Comparison of ENCODE assay signal across 10 cellular contexts in the genomic region with DNA sequence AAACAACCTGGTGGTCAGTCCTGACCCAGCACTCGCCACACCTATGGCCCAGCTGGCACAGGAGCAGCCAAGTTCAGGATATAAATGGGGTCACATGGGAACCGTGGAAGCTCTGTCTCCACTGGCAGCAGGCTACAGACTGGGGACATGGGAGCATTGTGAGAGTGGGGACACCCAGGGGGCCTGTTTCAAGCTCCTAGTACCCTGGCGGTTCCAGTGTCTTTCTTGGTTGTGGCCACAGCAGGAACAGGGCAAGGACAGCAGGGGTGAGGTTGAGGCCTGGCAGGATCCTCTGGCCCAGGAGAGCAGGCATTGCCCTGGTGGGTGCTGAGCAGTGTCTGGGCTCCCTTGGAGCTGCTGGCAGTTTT. TPM values are rescaled to one million over a fixed set of nuclear protein-coding genes. Genes with fewer than 3 reads are reported as not detected.
DNase-seq lines count a peak whose midpoint lies in the region; ATAC-seq and TF ChIP-seq lines count a peak whose summit lies in the region.
"Had no signal": no experiment of that assay in that cellular context is flagged by ENCODE, and none has a peak within 500 bp of the region (broad histone marks: within the 10 kb centered on the region; RNA-seq: fewer than 3 reads in every experiment).

No MANE protein-coding gene starts in this region.

- POLR2A ChIA-PET in activated naive CD8-positive, alpha-beta T cell treated with anti-CD3 and anti-CD28 coated beads, Interleukin-2, amount 10 ng/mL, durations not matched to agents 7 days and 5 days (lab: Charles Lee): interaction anchor here (0.8 to 21.9 kb wide), 12 partner anchors 5 to 418 kb away, joined by 3 to 709 read pairs (median 4); a partner anchor contains a TSS

- H3K9me3 ChIP-seq in lung (ENCODE audit: control insufficient read depth in 2 of 2, insufficient read depth in 1 of 2, low read length in 1 of 2): no peaks in the 10 kb centered on the region
- no peaks in the 10 kb centered on the region for H3K9me3 ChIP-seq in upper lobe of left lung

- H3K4me3 Mint-ChIP-seq in activated naive CD4-positive, alpha-beta T cell treated with anti-CD3 and anti-CD28 coated beads, Interleukin-2, amount 10 ng/mL, durations not matched to agents 7 days and 5 days: peak overlapping the region; percentile 91
- H3K4me3 Mint-ChIP-seq in activated naive CD8-positive, alpha-beta T cell treated with anti-CD3 and anti-CD28 coated beads, Interleukin-2, amount 10 ng/mL, durations not matched to agents 7 days and 5 days: peak overlapping the region; percentile 88

- ATAC-seq in activated naive CD8-positive, alpha-beta T cell treated with anti-CD3 and anti-CD28 coated beads, Interleukin-2, amount 10 ng/mL, durations not matched to agents 7 days and 5 days (ENCODE audit: low read depth): no peak
- ATAC-seq in lung (ENCODE audit: insufficient read depth, low FRiP score): no peak
- no peak for ATAC-seq in upper lobe of left lung (ENCODE audit: low FRiP score in 2 of 2)
- no peak for ATAC-seq in GM19035 (IDR thresholded peaks at IDR 0.05; ENCODE audit: unreplicated experiment)

- peaks cover 62% of the 10 kb centered on the region for H3K4me1 Mint-ChIP-seq in activated naive CD4-positive, alpha-beta T cell treated with anti-CD3 and anti-CD28 coated beads, Interleukin-2, amount 10 ng/mL, durations not matched to agents 7 days and 5 days
- peaks cover 52% of the 10 kb centered on the region for H3K4me1 Mint-ChIP-seq in activated naive CD8-positive, alpha-beta T cell treated with anti-CD3 and anti-CD28 coated beads, Interleukin-2, amount 10 ng/mL, durations not matched to agents 7 days and 5 days

- DNase-seq in activated naive CD4-positive, alpha-beta T cell treated with anti-CD3 and anti-CD28 coated beads, Interleukin-2, amount 10 ng/mL, durations not matched to agents 7 days and 5 days: no peak
- DNase-seq in activated naive CD4-positive, alpha-beta T cell treated with anti-CD3 and anti-CD28 coated beads, Interleukin-2, amount 50 U/mL, for 16 hours: no peak
- DNase-seq in activated naive CD8-positive, alpha-beta T cell treated with anti-CD3 and anti-CD28 coated beads, Interleukin-2, amount 10 ng/mL, durations not matched to agents 7 days and 5 days: no peak
- DNase-seq in lung (ENCODE audit: low spot score) (no peak), upper lobe of left lung (no peak), activated gamma-delta T cell treated with Interleukin-2 at 50 U/mL for 16 hours (no peak), dedifferentiated amniotic fluid mesenchymal stem cell (ENCODE audit: extremely low spot score) (no peak)

- no peaks in the 10 kb centered on the region for H3K9me3 Mint-ChIP-seq in activated naive CD4-positive, alpha-beta T cell treated with anti-CD3 and anti-CD28 coated beads, Interleukin-2, amount 10 ng/mL, durations not matched to agents 7 days and 5 days
- no peaks in the 10 kb centered on the region for H3K9me3 Mint-ChIP-seq in activated naive CD8-positive, alpha-beta T cell treated with anti-CD3 and anti-CD28 coated beads, Interleukin-2, amount 10 ng/mL, durations not matched to agents 7 days and 5 days

- H3K4me3 ChIP-seq in lung (no peak overlapping the region), upper lobe of left lung (peak overlapping the region in 3 of 4 donors; percentile 86 to 90 (median 89))

- H3K27ac ChIP-seq in lung (ENCODE audit: low read depth in 1 of 2, low read length in 1 of 2) (peak overlapping the region; percentile 46 to 87), upper lobe of left lung (peak overlapping the region; percentile 88 to 99 (median 96))

- TF ChIP-seq CTCF in lung (IDR thresholded peaks at IDR 0.05; ENCODE audit: control extremely low read depth, extremely low read depth) (no peak), upper lobe of left lung (IDR thresholded peaks at IDR 0.05) (no peak)

- H3K4me1 ChIP-seq in lung (ENCODE audit: control insufficient read depth in 2 of 2, insufficient read depth in 2 of 2, low read length in 2 of 2): peaks cover 30 to 54% of the 10 kb centered on the region in 2 donors
- peaks cover 75 to 90% (median 79%) of the 10 kb centered on the region in 4 donors for H3K4me1 ChIP-seq in upper lobe of left lung

- WGBS in lung, 2 donors: 29% methylated on average over 3 of the region's 3 CpGs
- WGBS in upper lobe of left lung, 2 donors: 11 to 39% methylated on average over 3 of the region's 3 CpGs

- TF ChIP-seq POLR2A in upper lobe of left lung (IDR thresholded peaks at IDR 0.05): no peak

- H3K27me3 Mint-ChIP-seq in activated naive CD4-positive, alpha-beta T cell treated with anti-CD3 and anti-CD28 coated beads, Interleukin-2, amount 10 ng/mL, durations not matched to agents 7 days and 5 days: no peaks in the 10 kb centered on the region
- H3K27me3 Mint-ChIP-seq in activated naive CD8-positive, alpha-beta T cell treated with anti-CD3 and anti-CD28 coated beads, Interleukin-2, amount 10 ng/mL, durations not matched to agents 7 days and 5 days: no peaks in the 10 kb centered on the region

- CTCF ChIA-PET in activated naive CD4-positive, alpha-beta T cell treated with anti-CD3 and anti-CD28 coated beads, Interleukin-2, amount 10 ng/mL, durations not matched to agents 7 days and 5 days (lab: Charles Lee): interaction anchor here (0.7 to 23.0 kb wide), 7 partner anchors 10 to 167 kb away, joined by 3 to 880 read pairs (median 4); no protein-coding TSS in a partner anchor

- no peak for TF ChIP-seq EP300 in upper lobe of left lung (IDR thresholded peaks at IDR 0.05)

- H3K36me3 ChIP-seq in lung (ENCODE audit: control insufficient read depth in 2 of 2, insufficient read depth in 2 of 2, low read length in 2 of 2): peaks cover 0 to 2% of the 10 kb centered on the region in 2 donors
- H3K36me3 ChIP-seq in upper lobe of left lung: no peaks in the 10 kb centered on the region

- H3K27ac Mint-ChIP-seq in activated naive CD4-positive, alpha-beta T cell treated with anti-CD3 and anti-CD28 coated beads, Interleukin-2, amount 10 ng/mL, durations not matched to agents 7 days and 5 days: peak overlapping the region; percentile 99
- peak overlapping the region; percentile 98 for H3K27ac Mint-ChIP-seq in activated naive CD8-positive, alpha-beta T cell treated with anti-CD3 and anti-CD28 coated beads, Interleukin-2, amount 10 ng/mL, durations not matched to agents 7 days and 5 days

- peaks cover 45% of the 10 kb centered on the region for H3K36me3 Mint-ChIP-seq in activated naive CD4-positive, alpha-beta T cell treated with anti-CD3 and anti-CD28 coated beads, Interleukin-2, amount 10 ng/mL, durations not matched to agents 7 days and 5 days
- H3K36me3 Mint-ChIP-seq in activated naive CD8-positive, alpha-beta T cell treated with anti-CD3 and anti-CD28 coated beads, Interleukin-2, amount 10 ng/mL, durations not matched to agents 7 days and 5 days: peaks cover 22% of the 10 kb centered on the region

- H3K27me3 ChIP-seq in lung (ENCODE audit: control insufficient read depth, insufficient read depth): no peaks in the 10 kb centered on the region
- no peaks in the 10 kb centered on the region for H3K27me3 ChIP-seq in upper lobe of left lung

RNA-seq across cellular contexts. Expression of a gene that starts 1.9 kb away (rescaled TPM):
- total RNA-seq in activated naive CD8-positive, alpha-beta T cell treated with anti-CD3 and anti-CD28 coated beads, Interleukin-2, amount 10 ng/mL, durations not matched to agents 7 days and 5 days: 100 to 1,000 TPM; 269 to 281 TPM
- total RNA-seq in lung (10 to 100 TPM; 39.7 to 82.9 TPM), upper lobe of left lung (100 to 1,000 TPM in 1 of 6 donors, 10 to 100 TPM in 5; 32.7 to 104 (median 64.8) TPM)
- polyA plus RNA-seq in lung: 10 to 100 TPM; 40.9 to 99.1 TPM

RNA-seq across cellular contexts. Expression of a gene that starts 28.8 kb away (rescaled TPM):
- total RNA-seq in activated naive CD8-positive, alpha-beta T cell treated with anti-CD3 and anti-CD28 coated beads, Interleukin-2, amount 10 ng/mL, durations not matched to agents 7 days and 5 days: under 1 TPM; 0.36 to 0.37 TPM
- total RNA-seq in lung: under 1 TPM in 1 of 2 donors, not detected in 1; 0.31 TPM
- under 1 TPM in 1 of 2 donors, not detected in 1; 0.11 TPM for polyA plus RNA-seq in lung
- 1 to 10 TPM in 1 of 6 donors, not detected in 5; 1.0 TPM for total RNA-seq in upper lobe of left lung
- total RNA-seq: dermis microvascular lymphatic vessel endothelial cell had no signal

RNA-seq across cellular contexts. Expression of a gene that starts 35.1 kb away (rescaled TPM):
- total RNA-seq in activated naive CD8-positive, alpha-beta T cell treated with anti-CD3 and anti-CD28 coated beads, Interleukin-2, amount 10 ng/mL, durations not matched to agents 7 days and 5 days: not detected
- total RNA-seq in lung (under 1 TPM in 1 of 2 donors, not detected in 1; 0.17 TPM), upper lobe of left lung (under 1 TPM in 2 of 6 donors, not detected in 4; 0.15 to 0.80 TPM)
- under 1 TPM; 0.05 to 0.57 TPM for polyA plus RNA-seq in lung
- total RNA-seq: LHCN-M2 had no signal

RNA-seq across cellular contexts. Expression of a gene that starts 42.6 kb away (rescaled TPM):
- under 1 TPM; 0.17 to 0.28 TPM for total RNA-seq in activated naive CD8-positive, alpha-beta T cell treated with anti-CD3 and anti-CD28 coated beads, Interleukin-2, amount 10 ng/mL, durations not matched to agents 7 days and 5 days
- total RNA-seq in lung (not detected), upper lobe of left lung (not detected)
- under 1 TPM; 0.10 to 0.13 TPM for polyA plus RNA-seq in lung
- total RNA-seq: dermis microvascular lymphatic vessel endothelial cell, LHCN-M2 had no signal

RNA-seq across cellular contexts. Expression of a gene that starts 58.5 kb away (rescaled TPM):
- total RNA-seq in activated naive CD8-positive, alpha-beta T cell treated with anti-CD3 and anti-CD28 coated beads, Interleukin-2, amount 10 ng/mL, durations not matched to agents 7 days and 5 days: 10 to 100 TPM; 12.0 to 12.4 TPM
- total RNA-seq in lung: under 1 TPM; 0.31 to 1.00 TPM
- polyA plus RNA-seq in lung: 10 to 100 TPM in 1 of 2 donors, under 1 TPM in 1; 0.46 to 15.0 TPM
- total RNA-seq in upper lobe of left lung: 1 to 10 TPM in 2 of 6 donors, under 1 TPM in 3, not detected in 1; 0.46 to 6.1 (median 0.92) TPM
- total RNA-seq: LHCN-M2 had no signal
